ENCODE assay signal across 1 cellular context in genomic region chr5:152547202-152547601, GRCh38.
TF ChIP-seq lines count a peak whose summit lies in the region.

No MANE protein-coding gene starts in this region.

TF ChIP-seq in WTC11, 78 proteins besides CTCF, POLR2A, EP300 and RAD21 (continued from another document):
- TF ChIP-seq AFF4 (CRISPR knock-in tag; IDR thresholded peaks at IDR 0.05; ENCODE audit: borderline replicate concordance) = no peak
- no peak for TF ChIP-seq JUN (CRISPR knock-in tag; IDR thresholded peaks at IDR 0.05)
- TF ChIP-seq, protein P1, sequence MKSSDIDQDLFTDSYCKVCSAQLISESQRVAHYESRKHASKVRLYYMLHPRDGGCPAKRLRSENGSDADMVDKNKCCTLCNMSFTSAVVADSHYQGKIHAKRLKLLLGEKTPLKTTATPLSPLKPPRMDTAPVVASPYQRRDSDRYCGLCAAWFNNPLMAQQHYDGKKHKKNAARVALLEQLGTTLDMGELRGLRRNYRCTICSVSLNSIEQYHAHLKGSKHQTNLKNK (CRISPR knock-in tag; IDR thresholded peaks at IDR 0.05) = no peak
